36 cellular contexts compared by ENCODE assay signal in the genomic region with DNA sequence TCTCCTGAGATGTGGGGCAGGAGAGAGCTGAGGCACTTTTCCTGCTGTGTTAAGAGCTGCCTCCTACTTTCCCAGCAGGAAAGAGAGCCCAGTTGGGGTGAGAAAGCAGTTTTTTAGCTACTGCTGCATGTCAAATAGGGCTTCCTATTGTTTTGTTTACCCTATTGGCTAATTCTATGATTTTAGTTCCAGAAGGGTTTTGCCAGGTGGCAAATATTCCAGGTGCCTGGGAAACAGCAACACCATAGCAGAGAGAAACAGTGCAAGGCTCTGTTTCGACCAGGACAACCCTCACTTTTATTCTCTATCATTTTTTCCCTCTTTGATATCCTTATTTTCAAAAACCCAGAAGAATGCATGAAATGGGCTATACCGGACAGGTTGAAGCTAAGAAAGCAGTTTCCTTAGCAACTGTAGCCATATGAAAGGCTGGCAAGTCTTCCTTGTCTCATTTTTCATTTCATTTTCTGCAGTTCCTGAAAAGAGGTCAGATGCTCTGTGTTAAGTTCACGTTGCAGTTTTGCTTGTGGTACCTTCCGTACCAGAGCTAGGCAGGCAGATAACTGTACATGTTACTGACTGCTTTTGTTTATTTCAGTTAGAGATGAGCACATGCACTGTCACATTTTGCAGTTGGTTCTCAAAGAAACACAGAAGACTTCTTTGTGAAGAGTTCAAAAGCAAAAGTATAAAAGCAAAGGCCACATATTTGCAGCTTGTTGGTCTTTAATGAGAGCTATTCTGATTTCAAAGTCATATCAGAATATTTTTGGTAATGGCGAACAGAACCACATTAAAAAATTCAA.
DNase-seq lines count a peak whose midpoint lies in the region; ATAC-seq, FAIRE-seq and TF ChIP-seq lines count a peak whose summit lies in the region.
"Had no signal": no experiment of that assay in that cellular context is flagged by ENCODE, and none has a peak within 500 bp of the region (broad histone marks: within the 10 kb centered on the region; RNA-seq: fewer than 3 reads in every experiment).

No MANE protein-coding gene starts in this region.

- no peak overlapping the region for H2BK20ac ChIP-seq in H1 (ENCODE audit: low read length)

- ATAC-seq in GM18867 (IDR thresholded peaks at IDR 0.05; ENCODE audit: unreplicated experiment) (peak; percentile 73), HG03196 (IDR thresholded peaks at IDR 0.05; ENCODE audit: unreplicated experiment) (no peak)
- ATAC-seq: left cardiac atrium; natural killer cell treated with Interleukin-12 subunit alpha and Interleukin-12 subunit beta and Interleukin-15 and Interleukin-18, amount 100 ng/mL, for 72 hours; right cardiac atrium had no signal

- no peak for DNase-seq in H1 (ENCODE audit: low read depth in 1 of 2, low spot score in 2 of 2)
- DNase-seq in neuronal stem cell (ENCODE audit: low spot score) = no peak
- no peak for DNase-seq in NCI-H82 (lab: John Stamatoyannopoulos, UW)
- no peak for DNase-seq in DMS 273 treated with DMSO at 0.1 percent for 48 hours (lab: John Stamatoyannopoulos, UW)
- no peak for DNase-seq in cardiac septum (ENCODE audit: low spot score)
- DNase-seq: activated B cell treated with CpG ODN at 0.5 μM for 24 hours; activated CD4-positive, alpha-beta T cell treated with anti-CD3 and anti-CD28 coated beads, Interleukin-2, amount 10 ng/mL, durations not matched to agents 7 days and 5 days; activated effector memory CD4-positive, alpha-beta T cell treated with anti-CD3 and anti-CD28 coated beads, Interleukin-2, amount 50 U/mL, for 16 hours; activated T-cell treated with anti-CD3 and anti-CD28 coated beads, Interleukin-2, amount 50 U/mL, for 24 hours; COR-L47; DMS79 treated with DMSO at 0.1 percent for 48 hours; effector CD4-positive, alpha-beta T cell; GM23248; HFFc6; hypothalamus; immature natural killer cell; KG1; left cardiac atrium; MM.1S; NCI-H1436; NCI-H345; NCI-H69; right cardiac atrium; RPMI8226; spleen; stimulated activated CD8-positive, alpha-beta memory T cell treated with anti-CD3 and anti-CD28 coated beads, Interleukin-4, amount 100 ng/mL, for 48 hours; T-helper 1 cell had no signal

- peak overlapping the region; percentile 39 for H3K27ac ChIP-seq in KOPT-K1 (ENCODE audit: low read depth, low read length, poor library complexity, severe bottlenecking)
- H3K27ac ChIP-seq in H1 (ENCODE audit: low read depth, low read length) = no peak overlapping the region
- no peak overlapping the region for H3K27ac ChIP-seq in neuronal stem cell (replicated peaks; ENCODE audit: low read length)
- H3K27ac ChIP-seq: BLaER1, GM23248, parathyroid adenoma, SJSA1, spleen, thoracic aorta had no signal

- 84% methylated on average over 5 of the region's 5 CpGs; no CpG with 5 or more reads in 1 of the 2 experiments for WGBS in H1 (ENCODE audit: extremely low coverage in 1 of 2, insufficient coverage in 1 of 2, insufficient read length in 1 of 2, insufficient replicate concordance in 2 of 2, low coverage in 1 of 2, low lambda C conversion rate in 2 of 2, missing lambda C conversion rate in 1 of 2), 2 experiments
- no CpG with 5 or more reads among the region's 5 CpGs for WGBS in neuronal stem cell (ENCODE audit: extremely low coverage in 2 of 2, insufficient read length in 2 of 2, insufficient replicate concordance in 1 of 2), 2 donors

- H2BK12ac ChIP-seq in H1 (ENCODE audit: low read depth, low read length) (no peak overlapping the region), neuronal stem cell (ENCODE audit: low read length) (no peak overlapping the region)

- H2AFZ ChIP-seq in H1 (ENCODE audit: low read length) (peak overlapping the region; percentile 62), neuronal stem cell (ENCODE audit: low read length) (peak overlapping the region; percentile 59)
- H2AFZ ChIP-seq: GM23248, parathyroid adenoma had no signal

- no peaks in the 10 kb centered on the region for H3K27me3 ChIP-seq in H1 (replicated peaks in 1 of 4; ENCODE audit: control insufficient read depth in 3 of 4, extremely low read depth in 1 of 4, insufficient read depth in 3 of 4, low read length in 3 of 4)
- H3K27me3 ChIP-seq in neuronal stem cell (ENCODE audit: control insufficient read depth in 3 of 3, insufficient read depth in 3 of 3, low read depth in 1 of 3, low read length in 3 of 3) = no peaks in the 10 kb centered on the region
- H3K27me3 ChIP-seq: BLaER1, spleen had no signal

- no peaks in the 10 kb centered on the region for H3K36me3 ChIP-seq in KOPT-K1 (ENCODE audit: insufficient read depth, low read length)
- H3K36me3 ChIP-seq in H1 (ENCODE audit: control insufficient read depth in 2 of 4, insufficient read depth in 4 of 4, low read length in 3 of 4) = no peaks in the 10 kb centered on the region; a peak in 1 of 8 replicates
- H3K36me3 ChIP-seq in neuronal stem cell (replicated peaks in 1 of 2; ENCODE audit: control insufficient read depth in 2 of 2, insufficient read depth in 2 of 2, low read length in 2 of 2) = no peaks in the 10 kb centered on the region
- H3K36me3 ChIP-seq: BLaER1, SJSA1, spleen, thoracic aorta had no signal

- TF ChIP-seq POLR2A in H1 (IDR thresholded peaks at IDR 0.05; ENCODE audit: control extremely low read depth in 1 of 2, low read depth in 2 of 2, low read length in 2 of 2) = no peak

- H3K14ac ChIP-seq in H1 (ENCODE audit: insufficient read length) (no peak overlapping the region), neuronal stem cell (ENCODE audit: low read length) (no peak overlapping the region)

- CTCF ChIA-PET in H1 (lab: Charles Lee; ENCODE audit: partially characterized antibody) = interaction anchor here (0.6 to 2.2 kb wide), 6 partner anchors 8 to 397 kb away, joined by 3 to 6 read pairs (median 4); no protein-coding TSS in a partner anchor

- no peak for TF ChIP-seq CTCF in H1 (IDR thresholded peaks at IDR 0.05; ENCODE audit: control extremely low read depth in 1 of 3, insufficient read depth in 1 of 3, low read depth in 1 of 3, low read length in 3 of 3)

- no peaks in the 10 kb centered on the region for H3K79me2 ChIP-seq in H1 (ENCODE audit: control insufficient read depth in 1 of 2, insufficient read depth in 2 of 2, low read length in 2 of 2)
- H3K79me2 ChIP-seq: parathyroid adenoma had no signal

- H3K23me2 ChIP-seq in H1 (ENCODE audit: low read depth, low read length) = no peaks in the 10 kb centered on the region

- H4K5ac ChIP-seq in H1 (ENCODE audit: insufficient read length, low read depth, low read length) = no peak overlapping the region

- H2BK5ac ChIP-seq in H1 (ENCODE audit: low read depth, low read length) = no peak overlapping the region
- no peak overlapping the region for H2BK5ac ChIP-seq in neuronal stem cell (ENCODE audit: low read length)

- no peaks in the 10 kb centered on the region for H3K9me3 ChIP-seq in KOPT-K1 (ENCODE audit: insufficient read depth, low read length, poor library complexity, severe bottlenecking)
- H3K9me3 ChIP-seq in H1 (ENCODE audit: insufficient read depth in 2 of 2, low read depth in 1 of 2, low read length in 1 of 2) = no peaks in the 10 kb centered on the region
- no peaks in the 10 kb centered on the region for H3K9me3 ChIP-seq in neuronal stem cell (replicated peaks in 1 of 2; ENCODE audit: control insufficient read depth in 2 of 2, insufficient read depth in 1 of 2, low read depth in 1 of 2, low read length in 2 of 2)
- H3K9me3 ChIP-seq: BLaER1, SJSA1, spleen, thoracic aorta had no signal

- H4K91ac ChIP-seq in H1 (replicated peaks; ENCODE audit: insufficient read length, low read length) (peak overlapping the region; percentile 68), neuronal stem cell (ENCODE audit: low read depth, low read length, poor library complexity) (no peak overlapping the region)

- intact Hi-C loops in cardiac septum (cut with DNase I) = no loop called here

- no peak overlapping the region for H2AK5ac ChIP-seq in H1 (ENCODE audit: low read depth, low read length)
- H2AK5ac ChIP-seq in neuronal stem cell (ENCODE audit: low read depth, low read length) = no peak overlapping the region

- no peaks in the 10 kb centered on the region for H4K20me1 ChIP-seq in H1 (replicated peaks in 1 of 2; ENCODE audit: control insufficient read depth in 1 of 2, insufficient read depth in 2 of 2, low read length in 2 of 2)
- H4K20me1 ChIP-seq: BLaER1 had no signal

- no peak overlapping the region for H3K56ac ChIP-seq in H1 (replicated peaks; ENCODE audit: insufficient read length, low read depth, low read length)

- H3K9ac ChIP-seq in H1 (replicated peaks in 1 of 4; ENCODE audit: extremely low read depth in 1 of 4, low read depth in 3 of 4, low read length in 3 of 4) (no peak overlapping the region), neuronal stem cell (ENCODE audit: low read depth, low read length, poor library complexity) (no peak overlapping the region)
- H3K9ac ChIP-seq: BLaER1, GM23248, parathyroid adenoma had no signal

- TF ChIP-seq EP300 in H1 (IDR thresholded peaks at IDR 0.05; ENCODE audit: borderline replicate concordance in 1 of 2, low read depth in 2 of 2, low read length in 2 of 2) = no peak

- H3K18ac ChIP-seq in H1 (ENCODE audit: extremely low read depth, low read length) (no peak overlapping the region), neuronal stem cell (ENCODE audit: low read length) (no peak overlapping the region)

- no peaks in the 10 kb centered on the region for H3K79me1 ChIP-seq in H1 (ENCODE audit: low read depth, low read length)
- H3K79me1 ChIP-seq in neuronal stem cell (ENCODE audit: low read depth, low read length) = no peaks in the 10 kb centered on the region

- peaks cover 0 to 23% (median 2%) of the 10 kb centered on the region in 4 experiments; a peak in 6 of 7 replicates for H3K4me1 ChIP-seq in H1 (replicated peaks in 1 of 4; ENCODE audit: control insufficient read depth in 3 of 4, insufficient read depth in 4 of 4, low read length in 3 of 4)
- peaks cover 12 to 32% of the 10 kb centered on the region in 2 donors for H3K4me1 ChIP-seq in neuronal stem cell (ENCODE audit: control insufficient read depth in 2 of 2, insufficient read depth in 1 of 2, low read depth in 1 of 2, low read length in 2 of 2)
- H3K4me1 ChIP-seq: parathyroid adenoma, SJSA1, spleen had no signal

- H2BK120ac ChIP-seq in H1 (replicated peaks; ENCODE audit: low read depth, low read length) (peak overlapping the region; percentile 23), neuronal stem cell (ENCODE audit: low read depth, low read length) (no peak overlapping the region)

- no peak for FAIRE-seq in H1 (lab: Jason Lieb, UNC)
- FAIRE-seq: HTR-8/SVneo had no signal

- H3K23ac ChIP-seq in H1 (ENCODE audit: insufficient read length) (no peak overlapping the region), neuronal stem cell (ENCODE audit: low read depth, low read length, poor library complexity) (no peak overlapping the region)

- no peak overlapping the region for H3K4ac ChIP-seq in H1 (replicated peaks; ENCODE audit: insufficient read length, low read depth, low read length)
- H3K4ac ChIP-seq in neuronal stem cell (ENCODE audit: low read length) = no peak overlapping the region

- 0 out of 2 replicates have a peak overlapping the region, but pooled peaks have one; percentile 51 for H2BK15ac ChIP-seq in H1 (ENCODE audit: low read length)
- H2BK15ac ChIP-seq in neuronal stem cell (ENCODE audit: low read length) = no peak overlapping the region

- H3K4me3 ChIP-seq in H1 (ENCODE audit: extremely low read depth in 1 of 4, insufficient read depth in 2 of 4, low read depth in 3 of 4, low read length in 4 of 4) (no peak overlapping the region), neuronal stem cell (ENCODE audit: low read length in 2 of 2) (no peak overlapping the region)
- H3K4me3 ChIP-seq: BLaER1, GM23248, SJSA1, spleen, thoracic aorta had no signal

- no peak overlapping the region for H4K8ac ChIP-seq in H1 (ENCODE audit: extremely low read depth, insufficient read depth, low read length)
- no peak overlapping the region for H4K8ac ChIP-seq in neuronal stem cell (ENCODE audit: low read depth, low read length)

- H3K4me2 ChIP-seq in H1 (ENCODE audit: insufficient read depth in 1 of 2, low read depth in 2 of 2, low read length in 2 of 2) (no peak overlapping the region; a peak in 1 of 4 replicates), neuronal stem cell (ENCODE audit: insufficient read depth, low read length, poor library complexity, severe bottlenecking) (no peak overlapping the region)
- H3K4me2 ChIP-seq: BLaER1 had no signal

- POLR2A ChIA-PET in H1 (lab: Charles Lee; ENCODE audit: partially characterized antibody) = no interaction called here

- no peak for TF ChIP-seq RAD21 in H1 (IDR thresholded peaks at IDR 0.05 in 1 of 2, conservative IDR thresholded peaks at IDR 0.05 in 1 of 2; ENCODE audit: low read depth in 2 of 2, low read length in 2 of 2)
